ENCODE assay signal across 39 cellular contexts in genomic region chr2:74679615-74680014, GRCh38. TPM values are rescaled to one million over a fixed set of nuclear protein-coding genes. Genes with fewer than 3 reads are reported as not detected.
"Had no signal": no experiment of that assay in that cellular context is flagged by ENCODE, and none has a peak within 500 bp of the region (broad histone marks: within the 10 kb centered on the region; RNA-seq: fewer than 3 reads in every experiment).

No MANE protein-coding gene starts in this region.

- DNase-seq: activated B cell treated with CpG ODN at 0.5 μM for 24 hours; activated CD4-positive, alpha-beta memory T cell treated with anti-CD3 and anti-CD28 coated beads for 36 hours; activated CD4-positive, alpha-beta T cell treated with anti-CD3 and anti-CD28 coated beads for 4 hours; activated CD4-positive, alpha-beta T cell treated with anti-CD3 and anti-CD28 coated beads, Interleukin-2, amount 10 ng/mL, durations not matched to agents 24 days and 14 days; activated CD4-positive, alpha-beta T cell treated with anti-CD3 and anti-CD28 coated beads, Interleukin-2, amount 50 U/mL, for 1 hour; activated CD4-positive, alpha-beta T cell treated with anti-CD3 and anti-CD28 coated beads, Interleukin-2, amount 50 U/mL, for 4 hours; activated CD4-positive, CD25-positive, alpha-beta regulatory T cell treated with anti-CD3 and anti-CD28 coated beads, Interleukin-2, amount 50 U/mL, for 72 hours; activated CD8-positive, alpha-beta memory T cell treated with anti-CD3 and anti-CD28 coated beads, Interleukin-2, amount 50 U/mL, for 4 hours; activated CD8-positive, alpha-beta T cell treated with anti-CD3 and anti-CD28 coated beads for 36 hours; activated effector memory CD4-positive, alpha-beta T cell treated with anti-CD3 and anti-CD28 coated beads, Interleukin-2, amount 50 U/mL, for 16 hours; activated gamma-delta T cell treated with Interleukin-2 at 50 U/mL for 16 hours; activated naive CD4-positive, alpha-beta T cell; activated naive CD4-positive, alpha-beta T cell treated with anti-CD3 and anti-CD28 coated beads for 36 hours; activated naive CD4-positive, alpha-beta T cell treated with anti-CD3 and anti-CD28 coated beads, Interleukin-2, amount 50 U/mL, for 16 hours; activated naive CD8-positive, alpha-beta T cell treated with anti-CD3 and anti-CD28 coated beads for 36 hours; activated T-cell treated with anti-CD3 and anti-CD28 coated beads for 4 hours; activated T-cell treated with anti-CD3 and anti-CD28 coated beads, Interleukin-2, amount 50 U/mL, for 1 hour; activated T-cell treated with anti-CD3 and anti-CD28 coated beads, Interleukin-2, amount 50 U/mL, for 4 hours; activated T-cell treated with anti-CD3 and anti-CD28 coated beads, Interleukin-2, amount 50 U/mL, for 72 hours; adrenal gland; amniotic stem cell; caudate nucleus; cerebellar nuclear complex; T-helper 1 cell; T-helper 2 cell; T-helper 9 cell had no signal

- H3K4me3 Mint-ChIP-seq: activated B cell treated with CpG ODN at 0.5 μM for 24 hours; activated CD4-positive, alpha-beta memory T cell treated with anti-CD3 and anti-CD28 coated beads for 36 hours; activated CD4-positive, alpha-beta T cell treated with anti-CD3 and anti-CD28 coated beads, Interleukin-2, amount 10 ng/mL, durations not matched to agents 24 days and 14 days; activated CD8-positive, alpha-beta T cell treated with anti-CD3 and anti-CD28 coated beads for 36 hours; activated naive CD4-positive, alpha-beta T cell treated with anti-CD3 and anti-CD28 coated beads for 36 hours; activated naive CD8-positive, alpha-beta T cell treated with anti-CD3 and anti-CD28 coated beads for 36 hours; activated T-cell treated with anti-CD3 and anti-CD28 coated beads, Interleukin-2, amount 50 U/mL, for 4 hours; activated T-cell treated with anti-CD3 and anti-CD28 coated beads, Interleukin-2, amount 50 U/mL, for 72 hours; activated T-helper 1 cell treated with anti-CD3 and anti-CD28 coated beads, Interleukin-12 subunit alpha, Interleukin-12 subunit beta, Interleukin-2, Interleukin-4 antibody, amounts not matched to agents 30 ng/mL and 10 ng/mL and 1 ng/mL, durations not matched to agents 14 hours and 24 hours and 36 hours; activated T-helper 17 cell treated with anti-CD3 and anti-CD28 coated beads, Interleukin-2, amount 50 U/mL, for 72 hours; brain; central memory CD8-positive, alpha-beta T cell; T-helper 1 cell treated with Interleukin-12 subunit alpha and Interleukin-12 subunit beta and Interleukin-4 antibody, amounts not matched to agents 30 μg/mL and 1 μg/mL, for 36 hours; T-helper 2 cell treated with Interferon-gamma antibody and Interleukin-4, amounts not matched to agents 5 μg/mL and 100 μg/mL, for 36 hours had no signal

- H3K4me1 ChIP-seq: adrenal gland, ascending aorta had no signal

- H3K27me3 Mint-ChIP-seq: activated B cell treated with CpG ODN at 0.5 μM for 24 hours; activated CD4-positive, alpha-beta memory T cell treated with anti-CD3 and anti-CD28 coated beads for 36 hours; activated CD4-positive, alpha-beta T cell treated with anti-CD3 and anti-CD28 coated beads, Interleukin-2, amount 10 ng/mL, durations not matched to agents 24 days and 14 days; activated CD8-positive, alpha-beta T cell treated with anti-CD3 and anti-CD28 coated beads for 36 hours; activated naive CD8-positive, alpha-beta T cell treated with anti-CD3 and anti-CD28 coated beads for 36 hours; activated T-helper 17 cell treated with anti-CD3 and anti-CD28 coated beads, Interleukin-2, amount 50 U/mL, for 72 hours; central memory CD8-positive, alpha-beta T cell had no signal

- H3K9me3 Mint-ChIP-seq: activated B cell treated with CpG ODN at 0.5 μM for 24 hours; activated CD4-positive, alpha-beta memory T cell treated with anti-CD3 and anti-CD28 coated beads for 36 hours; activated CD4-positive, alpha-beta T cell treated with anti-CD3 and anti-CD28 coated beads, Interleukin-2, amount 10 ng/mL, durations not matched to agents 24 days and 14 days; activated CD8-positive, alpha-beta T cell treated with anti-CD3 and anti-CD28 coated beads for 36 hours; activated naive CD4-positive, alpha-beta T cell treated with anti-CD3 and anti-CD28 coated beads for 36 hours; activated naive CD4-positive, alpha-beta T cell treated with anti-CD3 and anti-CD28 coated beads, Interleukin-2, amount 50 U/mL, for 72 hours; activated naive CD8-positive, alpha-beta T cell treated with anti-CD3 and anti-CD28 coated beads for 36 hours; activated T-cell treated with anti-CD3 and anti-CD28 coated beads, Interleukin-2, amount 50 U/mL, for 4 hours; activated T-cell treated with anti-CD3 and anti-CD28 coated beads, Interleukin-2, amount 50 U/mL, for 72 hours; activated T-helper 1 cell treated with anti-CD3 and anti-CD28 coated beads, Interleukin-12 subunit alpha, Interleukin-12 subunit beta, Interleukin-2, Interleukin-4 antibody, amounts not matched to agents 30 ng/mL and 10 ng/mL and 1 ng/mL, durations not matched to agents 14 hours and 24 hours and 36 hours; activated T-helper 17 cell treated with anti-CD3 and anti-CD28 coated beads, Interleukin-2, amount 50 U/mL, for 72 hours; brain; central memory CD8-positive, alpha-beta T cell; T-helper 1 cell treated with Interleukin-12 subunit alpha and Interleukin-12 subunit beta and Interleukin-4 antibody, amounts not matched to agents 30 μg/mL and 1 μg/mL, for 36 hours; T-helper 2 cell treated with Interferon-gamma antibody and Interleukin-4, amounts not matched to agents 5 μg/mL and 100 μg/mL, for 36 hours had no signal

- ATAC-seq: activated CD8-positive, alpha-beta T cell treated with anti-CD3 and anti-CD28 coated beads for 36 hours; activated naive CD4-positive, alpha-beta T cell treated with anti-CD3 and anti-CD28 coated beads, Interleukin-2, amount 50 U/mL, for 72 hours; activated T-cell treated with anti-CD3 and anti-CD28 coated beads, Interleukin-2, amount 50 U/mL, for 4 hours; activated T-cell treated with anti-CD3 and anti-CD28 coated beads, Interleukin-2, amount 50 U/mL, for 72 hours; activated T-helper 17 cell treated with anti-CD3 and anti-CD28 coated beads, Interleukin-2, amount 50 U/mL, for 72 hours had no signal

- H3K4me3 ChIP-seq: adrenal gland, ascending aorta, cardiac muscle cell had no signal

- H3K4me1 Mint-ChIP-seq: activated B cell treated with CpG ODN at 0.5 μM for 24 hours; activated CD4-positive, alpha-beta T cell treated with anti-CD3 and anti-CD28 coated beads, Interleukin-2, amount 10 ng/mL, durations not matched to agents 24 days and 14 days; activated naive CD8-positive, alpha-beta T cell treated with anti-CD3 and anti-CD28 coated beads for 36 hours; activated T-helper 17 cell treated with anti-CD3 and anti-CD28 coated beads, Interleukin-2, amount 50 U/mL, for 72 hours; brain; central memory CD8-positive, alpha-beta T cell had no signal

- FAIRE-seq: bronchial epithelial cell, TTC549 had no signal

- H3K27ac ChIP-seq: adrenal gland, ascending aorta, cardiac muscle cell, VCaP had no signal

- H3K9me3 ChIP-seq: adrenal gland, ascending aorta had no signal

- H3K27me3 ChIP-seq: adrenal gland, ascending aorta, cardiac muscle cell had no signal

- H3K27ac Mint-ChIP-seq: activated B cell treated with CpG ODN at 0.5 μM for 24 hours; activated CD4-positive, alpha-beta memory T cell treated with anti-CD3 and anti-CD28 coated beads for 36 hours; activated CD4-positive, alpha-beta T cell treated with anti-CD3 and anti-CD28 coated beads, Interleukin-2, amount 10 ng/mL, durations not matched to agents 24 days and 14 days; activated CD8-positive, alpha-beta T cell treated with anti-CD3 and anti-CD28 coated beads for 36 hours; activated naive CD4-positive, alpha-beta T cell treated with anti-CD3 and anti-CD28 coated beads for 36 hours; activated naive CD4-positive, alpha-beta T cell treated with anti-CD3 and anti-CD28 coated beads, Interleukin-2, amount 50 U/mL, for 72 hours; activated naive CD8-positive, alpha-beta T cell treated with anti-CD3 and anti-CD28 coated beads for 36 hours; activated T-cell treated with anti-CD3 and anti-CD28 coated beads, Interleukin-2, amount 50 U/mL, for 72 hours; activated T-helper 1 cell treated with anti-CD3 and anti-CD28 coated beads, Interleukin-12 subunit alpha, Interleukin-12 subunit beta, Interleukin-2, Interleukin-4 antibody, amounts not matched to agents 30 ng/mL and 10 ng/mL and 1 ng/mL, durations not matched to agents 14 hours and 24 hours and 36 hours; activated T-helper 17 cell treated with anti-CD3 and anti-CD28 coated beads, Interleukin-2, amount 50 U/mL, for 72 hours; brain; T-helper 1 cell treated with Interleukin-12 subunit alpha and Interleukin-12 subunit beta and Interleukin-4 antibody, amounts not matched to agents 30 μg/mL and 1 μg/mL, for 36 hours; T-helper 2 cell treated with Interferon-gamma antibody and Interleukin-4, amounts not matched to agents 5 μg/mL and 100 μg/mL, for 36 hours had no signal

- H3K36me3 ChIP-seq: adrenal gland, cardiac muscle cell had no signal

RNA-seq across cellular contexts. Expression of gene M1AP, which starts 31.5 kb away (rescaled TPM):
- total RNA-seq: activated B cell treated with CpG ODN at 0.5 μM for 24 hours; activated CD4-positive, alpha-beta memory T cell treated with anti-CD3 and anti-CD28 coated beads for 36 hours; activated CD4-positive, alpha-beta T cell treated with anti-CD3 and anti-CD28 coated beads, Interleukin-2, amount 10 ng/mL, durations not matched to agents 24 days and 14 days; activated CD8-positive, alpha-beta memory T cell treated with anti-CD3 and anti-CD28 coated beads for 36 hours; activated CD8-positive, alpha-beta T cell treated with anti-CD3 and anti-CD28 coated beads for 36 hours; activated naive CD4-positive, alpha-beta T cell treated with anti-CD3 and anti-CD28 coated beads, Interleukin-2, amount 50 U/mL, for 72 hours; activated T-cell treated with anti-CD3 and anti-CD28 coated beads, Interleukin-2, amount 50 U/mL, for 4 hours; activated T-cell treated with anti-CD3 and anti-CD28 coated beads, Interleukin-2, amount 50 U/mL, for 72 hours; activated T-helper 17 cell treated with anti-CD3 and anti-CD28 coated beads, Interleukin-2, amount 50 U/mL, for 72 hours; ascending aorta; cardiac muscle cell had no signal
- polyA plus RNA-seq: cardiac muscle cell had no signal
